ENCODE assay signal across 12 cellular contexts in the genomic region with DNA sequence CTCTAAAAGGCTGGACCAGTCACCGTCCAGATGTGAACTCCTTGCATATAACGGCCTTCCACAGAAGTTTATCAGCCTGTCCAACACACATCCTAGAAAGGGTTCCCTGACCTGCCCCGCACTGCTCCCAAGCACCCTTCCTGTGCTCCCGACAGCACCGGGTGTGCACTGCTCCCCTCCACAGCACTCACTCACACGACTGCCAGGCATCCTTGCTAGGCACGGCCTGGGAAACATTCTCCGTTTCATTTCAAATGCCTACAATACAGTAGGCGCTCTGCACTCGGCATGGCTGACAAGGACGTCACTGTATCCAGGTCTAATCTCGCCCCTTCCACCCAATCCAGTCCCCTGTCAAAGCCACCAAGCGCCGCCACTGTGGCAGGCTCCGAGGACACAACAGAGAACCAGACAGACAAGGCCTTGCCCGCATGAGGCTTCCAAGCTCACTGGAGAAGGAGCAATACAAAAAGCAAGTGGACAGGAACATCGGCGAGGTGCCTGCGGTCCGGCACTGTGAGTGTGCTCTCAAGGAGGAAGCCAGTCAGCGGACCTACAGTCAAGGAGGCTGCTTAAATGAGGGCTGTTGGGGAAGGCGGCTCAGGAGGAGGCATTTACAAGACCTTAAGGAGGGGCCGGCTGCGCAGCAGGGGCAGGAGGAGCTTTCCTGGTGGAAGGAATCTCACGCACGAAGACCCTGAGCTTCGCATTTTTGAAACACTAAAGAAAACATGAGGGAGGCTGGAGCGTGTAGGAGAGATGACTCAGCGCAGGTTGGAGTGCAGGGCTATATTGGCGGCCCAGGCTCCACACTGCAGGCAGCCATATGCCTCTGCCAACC. TPM values are rescaled to one million over a fixed set of nuclear protein-coding genes. Genes with fewer than 3 reads are reported as not detected.
DNase-seq lines count a peak whose midpoint lies in the region; ATAC-seq and TF ChIP-seq lines count a peak whose summit lies in the region.
"Had no signal": no experiment of that assay in that cellular context is flagged by ENCODE, and none has a peak within 500 bp of the region (broad histone marks: within the 10 kb centered on the region; RNA-seq: fewer than 3 reads in every experiment).

No MANE protein-coding gene starts in this region.

- H3K4me1 ChIP-seq in HUES48 (ENCODE audit: control insufficient read depth, insufficient read depth, low read length) (peaks cover 55% of the 10 kb centered on the region), thyroid gland (peaks cover 0 to 21% of the 10 kb centered on the region in 2 donors)

- H3K9ac ChIP-seq in HUES48 (ENCODE audit: low read depth, low read length), result peak overlapping the region; percentile 42

- peak overlapping the region; percentile 72 for H3K27ac ChIP-seq in HUES48 (ENCODE audit: low read depth, low read length)
- H3K27ac ChIP-seq in coronary artery, result peak overlapping the region in 1 of 2 donors; percentile 26
- H3K27ac ChIP-seq in thyroid gland, result no peak overlapping the region
- H3K27ac ChIP-seq: left lung, pancreas had no signal

- ATAC-seq in left lobe of liver (no peak), GM21360 (IDR thresholded peaks at IDR 0.05; ENCODE audit: unreplicated experiment) (no peak), GM21381 (IDR thresholded peaks at IDR 0.05; ENCODE audit: unreplicated experiment) (no peak)
- ATAC-seq: left lung, pancreas had no signal

- no peak for TF ChIP-seq POLR2A in thyroid gland (IDR thresholded peaks at IDR 0.05)

- intact Hi-C loops in thyroid gland (cut with DNase I), result no loop called here

- H3K27me3 ChIP-seq in HUES48 (ENCODE audit: control insufficient read depth, insufficient read depth, low read length) (no peaks in the 10 kb centered on the region), thyroid gland (no peaks in the 10 kb centered on the region)
- H3K27me3 ChIP-seq: left lung, pancreas had no signal

- H3K9me3 ChIP-seq in HUES48 (ENCODE audit: control insufficient read depth, insufficient read depth, low read length) (no peaks in the 10 kb centered on the region), thyroid gland (no peaks in the 10 kb centered on the region)
- H3K9me3 ChIP-seq: left lung, pancreas had no signal

- no peak overlapping the region for H3K4me3 ChIP-seq in HUES48 (ENCODE audit: low read depth, low read length)
- no peak overlapping the region for H3K4me3 ChIP-seq in coronary artery
- H3K4me3 ChIP-seq in thyroid gland (replicated peaks in 1 of 3), result no peak overlapping the region
- H3K4me3 ChIP-seq: left lung, pancreas had no signal

- H3K36me3 ChIP-seq in HUES48 (ENCODE audit: control insufficient read depth, insufficient read depth, low read length) (peaks cover 3% of the 10 kb centered on the region), thyroid gland (no peaks in the 10 kb centered on the region)
- H3K36me3 ChIP-seq: left lung, pancreas had no signal

- WGBS in thyroid gland, 2 donors, result 77 to 84% methylated on average over 30 of the region's 30 CpGs

- DNase-seq in coronary artery (ENCODE audit: low spot score) (peak; percentile 64), left lobe of liver (ENCODE audit: low spot score) (peak; percentile 42), thyroid gland (peak; percentile 38 to 52), HCEC 1CT (no peak)
- DNase-seq in activated naive CD4-positive, alpha-beta T cell (lab: John Stamatoyannopoulos, UW), result no peak
- DNase-seq: activated CD4-positive, alpha-beta memory T cell treated with anti-CD3 and anti-CD28 coated beads, Interleukin-2, amount 10 ng/mL, durations not matched to agents 7 days and 5 days; activated naive CD4-positive, alpha-beta T cell treated with Interleukin-2 at 50 U/mL for 16 hours; pancreas had no signal

- TF ChIP-seq CTCF in coronary artery (IDR thresholded peaks at IDR 0.05) (no peak), thyroid gland (IDR thresholded peaks at IDR 0.05) (no peak)

RNA-seq across cellular contexts. Expression of gene GNA12, which starts 29.2 kb away (rescaled TPM):
- total RNA-seq in left lobe of liver (16.2 TPM), thyroid gland (10 to 100 TPM; 17.9 to 33.3 (median 21.7) TPM)

Comparison
In these comparisons a context has a peak if more than half of its experiments do, and no peak if none do; other contexts are left out.
1. DNase-seq: peak in coronary artery (single experiment), left lobe of liver (single experiment) and thyroid gland (2 of 2); none in HCEC 1CT (single experiment) and activated naive CD4-positive, alpha-beta T cell (0 of 4).